12 cellular contexts compared by ENCODE assay signal in the genomic region with DNA sequence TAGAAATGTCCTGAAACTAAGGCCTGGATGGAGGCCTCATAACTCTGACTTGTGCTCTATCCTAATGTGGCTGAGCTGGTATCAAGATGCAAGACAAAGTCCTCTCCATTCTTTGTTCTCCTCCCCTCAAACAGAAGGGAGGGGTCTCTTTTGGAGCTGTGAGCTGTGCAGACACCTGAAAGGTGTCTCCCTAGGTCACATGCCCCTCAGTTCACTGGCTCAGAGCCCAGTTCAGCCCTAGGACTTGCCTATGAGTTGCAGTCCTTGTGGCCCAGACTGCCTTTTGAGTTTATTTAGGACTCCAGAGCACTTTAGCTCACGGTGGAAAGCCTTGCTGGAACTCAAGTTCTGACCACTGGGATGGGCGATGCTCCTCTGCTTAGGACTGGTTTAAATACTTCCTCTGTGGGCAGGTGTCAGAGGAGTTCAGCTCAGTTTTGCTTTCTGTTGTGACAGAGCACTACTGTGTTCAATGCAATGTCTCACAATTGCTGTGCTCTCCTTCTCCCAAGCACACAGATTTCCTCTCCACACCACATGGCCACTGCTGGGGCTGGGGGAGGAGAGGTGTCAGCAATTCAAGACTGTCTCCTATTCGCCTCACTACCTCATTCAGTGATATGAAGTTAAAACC.
DNase-seq lines count a peak whose midpoint lies in the region; ATAC-seq and TF ChIP-seq lines count a peak whose summit lies in the region.
"Had no signal": no experiment of that assay in that cellular context is flagged by ENCODE, and none has a peak within 500 bp of the region (broad histone marks: within the 10 kb centered on the region; RNA-seq: fewer than 3 reads in every experiment).

No MANE protein-coding gene starts in this region.

- in situ Hi-C loops in GM18951 (cut with MboI; ENCODE audit: low sequenced_read_pairs, unreplicated experiment), result no loop called here

- peaks cover 36% of the 10 kb centered on the region for H3K27me3 Mint-ChIP-seq in stimulated activated naive CD8-positive, alpha-beta T cell treated with anti-CD3 and anti-CD28 coated beads, Interleukin-15, amount 100 ng/mL, for 72 hours

- TF ChIP-seq POLR2A in GM18951 (IDR thresholded peaks at IDR 0.05; ENCODE audit: extremely low read depth, insufficient read depth, insufficient read length), result peak; percentile 24

- H3K27ac Mint-ChIP-seq in stimulated activated naive CD8-positive, alpha-beta T cell treated with anti-CD3 and anti-CD28 coated beads, Interleukin-15, amount 100 ng/mL, for 72 hours, result no peak overlapping the region
- H3K27ac Mint-ChIP-seq: activated CD8-positive, alpha-beta T cell treated with anti-CD3 and anti-CD28 coated beads for 36 hours had no signal

- H3K4me1 Mint-ChIP-seq in stimulated activated naive CD8-positive, alpha-beta T cell treated with anti-CD3 and anti-CD28 coated beads, Interleukin-15, amount 100 ng/mL, for 72 hours, result no peaks in the 10 kb centered on the region

- DNase-seq in left colon, result no peak
- DNase-seq in stimulated activated naive CD8-positive, alpha-beta T cell treated with anti-CD3 and anti-CD28 coated beads, Interleukin-15, amount 100 ng/mL, for 72 hours, result no peak
- DNase-seq in DMS114 treated with DMSO at 0.1 percent for 48 hours (lab: John Stamatoyannopoulos, UW; ENCODE audit: unreplicated experiment), result no peak
- no peak for DNase-seq in Right ventricle myocardium superior
- DNase-seq: activated CD8-positive, alpha-beta T cell treated with anti-CD3 and anti-CD28 coated beads for 36 hours; effector memory CD4-positive, alpha-beta T cell; Kasumi-1; NCI-H524 treated with DMSO at 0.1 percent for 48 hours had no signal

- peak; percentile 99 for ATAC-seq in GM21717 (IDR thresholded peaks at IDR 0.05; ENCODE audit: unreplicated experiment)
- ATAC-seq in HG03108 (IDR thresholded peaks at IDR 0.05; ENCODE audit: unreplicated experiment), result peak; percentile 98
- peak; percentile 37 for ATAC-seq in left colon
- no peak for ATAC-seq in stimulated activated naive CD8-positive, alpha-beta T cell treated with anti-CD3 and anti-CD28 coated beads, Interleukin-15, amount 100 ng/mL, for 72 hours
- ATAC-seq in SK-N-SH treated with all-trans-retinoic acid at 6 μM for 48 hours, result no peak
- ATAC-seq in Right ventricle myocardium superior (ENCODE audit: poor library complexity), result no peak
- ATAC-seq: activated CD8-positive, alpha-beta T cell treated with anti-CD3 and anti-CD28 coated beads for 36 hours had no signal

- H3K4me3 Mint-ChIP-seq in stimulated activated naive CD8-positive, alpha-beta T cell treated with anti-CD3 and anti-CD28 coated beads, Interleukin-15, amount 100 ng/mL, for 72 hours, result no peak overlapping the region
- H3K4me3 Mint-ChIP-seq: activated CD8-positive, alpha-beta T cell treated with anti-CD3 and anti-CD28 coated beads for 36 hours had no signal

- H3K9me3 Mint-ChIP-seq in stimulated activated naive CD8-positive, alpha-beta T cell treated with anti-CD3 and anti-CD28 coated beads, Interleukin-15, amount 100 ng/mL, for 72 hours, result peaks cover 0 to 4% of the 10 kb centered on the region in 2 donors
- H3K9me3 Mint-ChIP-seq: activated CD8-positive, alpha-beta T cell treated with anti-CD3 and anti-CD28 coated beads for 36 hours had no signal

- intact Hi-C loops in left colon (cut with DNase I, micrococcal nuclease) (no loop called here), Right ventricle myocardium superior (cut with DNase I) (no loop called here)

TF ChIP-seq in SK-N-SH treated with all-trans-retinoic acid at 6 μM for 48 hours, 23 proteins besides CTCF, POLR2A, EP300 and RAD21:
- TF ChIP-seq, protein P1, sequence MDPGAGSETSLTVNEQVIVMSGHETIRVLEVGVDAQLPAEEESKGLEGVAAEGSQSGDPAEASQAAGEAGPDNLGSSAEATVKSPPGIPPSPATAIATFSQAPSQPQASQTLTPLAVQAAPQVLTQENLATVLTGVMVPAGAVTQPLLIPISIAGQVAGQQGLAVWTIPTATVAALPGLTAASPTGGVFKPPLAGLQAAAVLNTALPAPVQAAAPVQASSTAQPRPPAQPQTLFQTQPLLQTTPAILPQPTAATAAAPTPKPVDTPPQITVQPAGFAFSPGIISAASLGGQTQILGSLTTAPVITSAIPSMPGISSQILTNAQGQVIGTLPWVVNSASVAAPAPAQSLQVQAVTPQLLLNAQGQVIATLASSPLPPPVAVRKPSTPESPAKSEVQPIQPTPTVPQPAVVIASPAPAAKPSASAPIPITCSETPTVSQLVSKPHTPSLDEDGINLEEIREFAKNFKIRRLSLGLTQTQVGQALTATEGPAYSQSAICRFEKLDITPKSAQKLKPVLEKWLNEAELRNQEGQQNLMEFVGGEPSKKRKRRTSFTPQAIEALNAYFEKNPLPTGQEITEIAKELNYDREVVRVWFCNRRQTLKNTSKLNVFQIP (CRISPR knock-in tag; IDR thresholded peaks at IDR 0.05; ENCODE audit: borderline replicate concordance, low read depth), result no peak
- TF ChIP-seq ISL1 (CRISPR knock-in tag; IDR thresholded peaks at IDR 0.05) (no peak), ZFP3 (CRISPR knock-in tag; IDR thresholded peaks at IDR 0.05) (no peak)

Comparison
In these comparisons a context has a peak if more than half of its experiments do, and no peak if none do; other contexts are left out.
1. ATAC-seq: peak in GM21717 (single experiment), HG03108 (single experiment) and left colon (single experiment); none in stimulated activated naive CD8-positive, alpha-beta T cell treated with anti-CD3 and anti-CD28 coated beads, Interleukin-15, amount 100 ng/mL, for 72 hours (single experiment), SK-N-SH treated with all-trans-retinoic acid at 6 μM for 48 hours (single experiment) and Right ventricle myocardium superior (single experiment).